Comparison of ENCODE assay signal across 1 cellular context in the genomic region with DNA sequence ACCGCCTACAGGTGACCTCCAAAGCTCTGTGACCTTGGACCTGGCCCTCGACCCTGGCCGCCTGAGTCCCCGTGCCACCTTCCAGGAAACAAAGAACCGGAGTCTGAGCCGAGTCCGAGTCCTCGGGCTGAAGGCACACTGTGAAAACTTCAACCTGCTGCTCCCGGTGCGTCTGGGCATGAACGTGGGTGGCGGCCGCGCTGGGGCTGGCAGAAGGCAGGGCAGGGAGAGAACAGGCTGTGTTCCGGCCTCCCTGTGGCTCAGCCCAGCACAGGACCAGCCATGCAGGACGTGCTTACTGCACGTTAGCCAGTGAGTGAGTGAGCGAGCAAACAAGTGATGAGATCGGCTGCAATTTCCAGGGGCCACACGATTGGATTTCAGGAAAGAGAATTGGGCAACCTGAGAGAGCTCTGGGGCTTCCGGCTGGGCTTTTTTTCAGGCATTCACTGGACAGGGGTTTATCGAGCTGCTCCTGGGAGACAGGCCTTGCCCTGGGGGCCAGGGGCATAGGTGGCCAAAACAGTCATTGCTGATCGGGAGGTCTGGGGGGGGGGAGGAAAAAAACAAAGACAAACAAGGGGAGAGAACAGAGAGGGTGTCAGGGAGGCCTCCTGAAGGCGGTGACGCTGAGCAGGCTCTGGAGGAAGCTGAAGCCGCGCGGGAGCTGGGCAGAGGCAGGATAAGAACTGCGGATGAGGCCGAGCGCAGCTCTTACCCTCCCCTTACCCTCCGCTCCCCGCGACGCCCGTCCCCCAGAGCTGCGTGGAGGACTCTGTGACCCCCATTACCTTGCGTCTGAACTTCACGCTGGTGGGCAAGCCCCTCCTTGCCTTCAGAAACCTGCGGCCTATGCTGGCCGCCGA.
TF ChIP-seq lines count a peak whose summit lies in the region.

No MANE protein-coding gene starts in this region.

TF ChIP-seq in HepG2, 621 proteins besides CTCF, POLR2A, EP300 and RAD21 (continued from another document and continues in another):
- TF ChIP-seq PAWR (CRISPR knock-in tag; IDR thresholded peaks at IDR 0.05; ENCODE audit: borderline replicate concordance): no peak
- TF ChIP-seq KLF6 (CRISPR knock-in tag; IDR thresholded peaks at IDR 0.05): no peak
- TF ChIP-seq FOXK2 (IDR thresholded peaks at IDR 0.05): no peak
- TF ChIP-seq ELK4 (CRISPR knock-in tag; IDR thresholded peaks at IDR 0.05; ENCODE audit: borderline replicate concordance): no peak
- no peak for TF ChIP-seq ZNF703 (CRISPR knock-in tag; IDR thresholded peaks at IDR 0.05; ENCODE audit: borderline replicate concordance)
- no peak for TF ChIP-seq KLF9 (CRISPR knock-in tag; IDR thresholded peaks at IDR 0.05; ENCODE audit: low read depth)
- TF ChIP-seq, protein P1, sequence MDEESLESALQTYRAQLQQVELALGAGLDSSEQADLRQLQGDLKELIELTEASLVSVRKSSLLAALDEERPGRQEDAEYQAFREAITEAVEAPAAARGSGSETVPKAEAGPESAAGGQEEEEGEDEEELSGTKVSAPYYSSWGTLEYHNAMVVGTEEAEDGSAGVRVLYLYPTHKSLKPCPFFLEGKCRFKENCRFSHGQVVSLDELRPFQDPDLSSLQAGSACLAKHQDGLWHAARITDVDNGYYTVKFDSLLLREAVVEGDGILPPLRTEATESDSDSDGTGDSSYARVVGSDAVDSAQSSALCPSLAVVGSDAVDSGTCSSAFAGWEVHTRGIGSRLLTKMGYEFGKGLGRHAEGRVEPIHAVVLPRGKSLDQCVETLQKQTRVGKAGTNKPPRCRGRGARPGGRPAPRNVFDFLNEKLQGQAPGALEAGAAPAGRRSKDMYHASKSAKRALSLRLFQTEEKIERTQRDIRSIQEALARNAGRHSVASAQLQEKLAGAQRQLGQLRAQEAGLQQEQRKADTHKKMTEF (CRISPR knock-in tag; IDR thresholded peaks at IDR 0.05): 0 out of 2 replicates have a peak, but pooled peaks have one; percentile 32
- peak; percentile 68; the same call in 1 of the 2 replicates for TF ChIP-seq AHDC1 (CRISPR knock-in tag; IDR thresholded peaks at IDR 0.05; ENCODE audit: borderline replicate concordance)
- no peak for TF ChIP-seq ZBTB21 (CRISPR knock-in tag; IDR thresholded peaks at IDR 0.05)
- TF ChIP-seq, protein P2, sequence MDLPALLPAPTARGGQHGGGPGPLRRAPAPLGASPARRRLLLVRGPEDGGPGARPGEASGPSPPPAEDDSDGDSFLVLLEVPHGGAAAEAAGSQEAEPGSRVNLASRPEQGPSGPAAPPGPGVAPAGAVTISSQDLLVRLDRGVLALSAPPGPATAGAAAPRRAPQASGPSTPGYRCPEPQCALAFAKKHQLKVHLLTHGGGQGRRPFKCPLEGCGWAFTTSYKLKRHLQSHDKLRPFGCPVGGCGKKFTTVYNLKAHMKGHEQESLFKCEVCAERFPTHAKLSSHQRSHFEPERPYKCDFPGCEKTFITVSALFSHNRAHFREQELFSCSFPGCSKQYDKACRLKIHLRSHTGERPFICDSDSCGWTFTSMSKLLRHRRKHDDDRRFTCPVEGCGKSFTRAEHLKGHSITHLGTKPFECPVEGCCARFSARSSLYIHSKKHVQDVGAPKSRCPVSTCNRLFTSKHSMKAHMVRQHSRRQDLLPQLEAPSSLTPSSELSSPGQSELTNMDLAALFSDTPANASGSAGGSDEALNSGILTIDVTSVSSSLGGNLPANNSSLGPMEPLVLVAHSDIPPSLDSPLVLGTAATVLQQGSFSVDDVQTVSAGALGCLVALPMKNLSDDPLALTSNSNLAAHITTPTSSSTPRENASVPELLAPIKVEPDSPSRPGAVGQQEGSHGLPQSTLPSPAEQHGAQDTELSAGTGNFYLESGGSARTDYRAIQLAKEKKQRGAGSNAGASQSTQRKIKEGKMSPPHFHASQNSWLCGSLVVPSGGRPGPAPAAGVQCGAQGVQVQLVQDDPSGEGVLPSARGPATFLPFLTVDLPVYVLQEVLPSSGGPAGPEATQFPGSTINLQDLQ (CRISPR knock-in tag; IDR thresholded peaks at IDR 0.05): no peak
- no peak for TF ChIP-seq ZNF879 (CRISPR knock-in tag; IDR thresholded peaks at IDR 0.05)
- TF ChIP-seq, protein P3, sequence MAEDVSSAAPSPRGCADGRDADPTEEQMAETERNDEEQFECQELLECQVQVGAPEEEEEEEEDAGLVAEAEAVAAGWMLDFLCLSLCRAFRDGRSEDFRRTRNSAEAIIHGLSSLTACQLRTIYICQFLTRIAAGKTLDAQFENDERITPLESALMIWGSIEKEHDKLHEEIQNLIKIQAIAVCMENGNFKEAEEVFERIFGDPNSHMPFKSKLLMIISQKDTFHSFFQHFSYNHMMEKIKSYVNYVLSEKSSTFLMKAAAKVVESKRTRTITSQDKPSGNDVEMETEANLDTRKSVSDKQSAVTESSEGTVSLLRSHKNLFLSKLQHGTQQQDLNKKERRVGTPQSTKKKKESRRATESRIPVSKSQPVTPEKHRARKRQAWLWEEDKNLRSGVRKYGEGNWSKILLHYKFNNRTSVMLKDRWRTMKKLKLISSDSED (CRISPR knock-in tag; IDR thresholded peaks at IDR 0.05): no peak
- TF ChIP-seq ZSCAN29 (CRISPR knock-in tag; conservative IDR thresholded peaks at IDR 0.05): no peak
- TF ChIP-seq, protein P4, sequence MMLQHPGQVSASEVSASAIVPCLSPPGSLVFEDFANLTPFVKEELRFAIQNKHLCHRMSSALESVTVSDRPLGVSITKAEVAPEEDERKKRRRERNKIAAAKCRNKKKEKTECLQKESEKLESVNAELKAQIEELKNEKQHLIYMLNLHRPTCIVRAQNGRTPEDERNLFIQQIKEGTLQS (CRISPR knock-in tag; IDR thresholded peaks at IDR 0.05): no peak
- TF ChIP-seq HOXD1 (CRISPR knock-in tag; IDR thresholded peaks at IDR 0.05): no peak
- TF ChIP-seq ZNF773 (CRISPR knock-in tag; IDR thresholded peaks at IDR 0.05; ENCODE audit: borderline replicate concordance): no peak
- peak; percentile 24; the same call in 1 of the 2 replicates for TF ChIP-seq FOXO1 (CRISPR knock-in tag; IDR thresholded peaks at IDR 0.05)
- TF ChIP-seq ZNF501 (CRISPR knock-in tag; IDR thresholded peaks at IDR 0.05): peak; percentile 71; the same call in 1 of the 2 replicates
- TF ChIP-seq NAIF1 (CRISPR knock-in tag; IDR thresholded peaks at IDR 0.05; ENCODE audit: borderline replicate concordance): no peak
- TF ChIP-seq, protein P5, sequence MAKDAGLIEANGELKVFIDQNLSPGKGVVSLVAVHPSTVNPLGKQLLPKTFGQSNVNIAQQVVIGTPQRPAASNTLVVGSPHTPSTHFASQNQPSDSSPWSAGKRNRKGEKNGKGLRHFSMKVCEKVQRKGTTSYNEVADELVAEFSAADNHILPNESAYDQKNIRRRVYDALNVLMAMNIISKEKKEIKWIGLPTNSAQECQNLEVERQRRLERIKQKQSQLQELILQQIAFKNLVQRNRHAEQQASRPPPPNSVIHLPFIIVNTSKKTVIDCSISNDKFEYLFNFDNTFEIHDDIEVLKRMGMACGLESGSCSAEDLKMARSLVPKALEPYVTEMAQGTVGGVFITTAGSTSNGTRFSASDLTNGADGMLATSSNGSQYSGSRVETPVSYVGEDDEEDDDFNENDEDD (CRISPR knock-in tag; IDR thresholded peaks at IDR 0.05; ENCODE audit: borderline replicate concordance): no peak
- no peak for TF ChIP-seq ZNF160 (CRISPR knock-in tag; IDR thresholded peaks at IDR 0.05)
- TF ChIP-seq GMEB2 (CRISPR knock-in tag; IDR thresholded peaks at IDR 0.05; ENCODE audit: low read depth): no peak
- TF ChIP-seq ARNT (IDR thresholded peaks at IDR 0.05): no peak
- no peak; the same call in 1 of the 2 replicates for TF ChIP-seq MXD4 (CRISPR knock-in tag; IDR thresholded peaks at IDR 0.05)
- TF ChIP-seq YY1 (IDR thresholded peaks at IDR 0.05; ENCODE audit: insufficient read depth, insufficient replicate concordance, low read depth, low read length): no peak
- TF ChIP-seq ZNF263 (CRISPR knock-in tag; IDR thresholded peaks at IDR 0.05): 0 out of 2 replicates have a peak, but pooled peaks have one; percentile 12
- no peak for TF ChIP-seq IRX3 (CRISPR knock-in tag; IDR thresholded peaks at IDR 0.05; ENCODE audit: borderline replicate concordance, low read depth)
- TF ChIP-seq, protein P6, sequence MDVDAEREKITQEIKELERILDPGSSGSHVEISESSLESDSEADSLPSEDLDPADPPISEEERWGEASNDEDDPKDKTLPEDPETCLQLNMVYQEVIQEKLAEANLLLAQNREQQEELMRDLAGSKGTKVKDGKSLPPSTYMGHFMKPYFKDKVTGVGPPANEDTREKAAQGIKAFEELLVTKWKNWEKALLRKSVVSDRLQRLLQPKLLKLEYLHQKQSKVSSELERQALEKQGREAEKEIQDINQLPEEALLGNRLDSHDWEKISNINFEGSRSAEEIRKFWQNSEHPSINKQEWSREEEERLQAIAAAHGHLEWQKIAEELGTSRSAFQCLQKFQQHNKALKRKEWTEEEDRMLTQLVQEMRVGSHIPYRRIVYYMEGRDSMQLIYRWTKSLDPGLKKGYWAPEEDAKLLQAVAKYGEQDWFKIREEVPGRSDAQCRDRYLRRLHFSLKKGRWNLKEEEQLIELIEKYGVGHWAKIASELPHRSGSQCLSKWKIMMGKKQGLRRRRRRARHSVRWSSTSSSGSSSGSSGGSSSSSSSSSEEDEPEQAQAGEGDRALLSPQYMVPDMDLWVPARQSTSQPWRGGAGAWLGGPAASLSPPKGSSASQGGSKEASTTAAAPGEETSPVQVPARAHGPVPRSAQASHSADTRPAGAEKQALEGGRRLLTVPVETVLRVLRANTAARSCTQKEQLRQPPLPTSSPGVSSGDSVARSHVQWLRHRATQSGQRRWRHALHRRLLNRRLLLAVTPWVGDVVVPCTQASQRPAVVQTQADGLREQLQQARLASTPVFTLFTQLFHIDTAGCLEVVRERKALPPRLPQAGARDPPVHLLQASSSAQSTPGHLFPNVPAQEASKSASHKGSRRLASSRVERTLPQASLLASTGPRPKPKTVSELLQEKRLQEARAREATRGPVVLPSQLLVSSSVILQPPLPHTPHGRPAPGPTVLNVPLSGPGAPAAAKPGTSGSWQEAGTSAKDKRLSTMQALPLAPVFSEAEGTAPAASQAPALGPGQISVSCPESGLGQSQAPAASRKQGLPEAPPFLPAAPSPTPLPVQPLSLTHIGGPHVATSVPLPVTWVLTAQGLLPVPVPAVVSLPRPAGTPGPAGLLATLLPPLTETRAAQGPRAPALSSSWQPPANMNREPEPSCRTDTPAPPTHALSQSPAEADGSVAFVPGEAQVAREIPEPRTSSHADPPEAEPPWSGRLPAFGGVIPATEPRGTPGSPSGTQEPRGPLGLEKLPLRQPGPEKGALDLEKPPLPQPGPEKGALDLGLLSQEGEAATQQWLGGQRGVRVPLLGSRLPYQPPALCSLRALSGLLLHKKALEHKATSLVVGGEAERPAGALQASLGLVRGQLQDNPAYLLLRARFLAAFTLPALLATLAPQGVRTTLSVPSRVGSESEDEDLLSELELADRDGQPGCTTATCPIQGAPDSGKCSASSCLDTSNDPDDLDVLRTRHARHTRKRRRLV (CRISPR knock-in tag; IDR thresholded peaks at IDR 0.05): no peak
- peak; percentile 87 for TF ChIP-seq ZNF766 (CRISPR knock-in tag; IDR thresholded peaks at IDR 0.05; ENCODE audit: borderline replicate concordance)
- no peak for TF ChIP-seq ZNF24 (IDR thresholded peaks at IDR 0.05)
- no peak for TF ChIP-seq ZNF354B (CRISPR knock-in tag; IDR thresholded peaks at IDR 0.05)
- no peak for TF ChIP-seq ZBTB7A (CRISPR knock-in tag; IDR thresholded peaks at IDR 0.05)
- peak; percentile 29; the same call in 1 of the 2 replicates for TF ChIP-seq BHLHE40 (IDR thresholded peaks at IDR 0.05; ENCODE audit: low read length)
- no peak for TF ChIP-seq CBFB (CRISPR knock-in tag; IDR thresholded peaks at IDR 0.05)
- TF ChIP-seq ZNF121 (CRISPR knock-in tag; IDR thresholded peaks at IDR 0.05): no peak
- TF ChIP-seq MTA3 (CRISPR knock-in tag; IDR thresholded peaks at IDR 0.05): no peak
